In genomic region chr11:75639752-75640151, GRCh38 we compare ENCODE assay signal across 8 cellular contexts. TPM values are rescaled to one million over a fixed set of nuclear protein-coding genes. Genes with fewer than 3 reads are reported as not detected.
DNase-seq lines count a peak whose midpoint lies in the region; FAIRE-seq and TF ChIP-seq lines count a peak whose summit lies in the region.

No MANE protein-coding gene starts in this region.

- H3K4me3 ChIP-seq in dorsolateral prefrontal cortex (peak overlapping the region in 27 of 59 donors; percentile 7 to 39 (median 24)), mesodermal cell (ENCODE audit: extremely low read depth, insufficient read depth, low read length, poor library complexity, severe bottlenecking) (no peak overlapping the region)

- POLR2A ChIA-PET in activated CD4-positive, alpha-beta T cell treated with anti-CD3 and anti-CD28 coated beads, Interleukin-2, amount 10 ng/mL, durations not matched to agents 7 days and 5 days (lab: Charles Lee): no interaction called here

- no peaks in the 10 kb centered on the region for H3K4me1 Mint-ChIP-seq in activated CD4-positive, alpha-beta T cell treated with anti-CD3 and anti-CD28 coated beads, Interleukin-2, amount 10 ng/mL, durations not matched to agents 7 days and 5 days

- TF ChIP-seq CTCF in dorsolateral prefrontal cortex (IDR thresholded peaks at IDR 0.05 in 54 of 56, conservative IDR thresholded peaks at IDR 0.05 in 2 of 56; ENCODE audit: low read depth in 1 of 56, partially characterized antibody in 56 of 56): peak in 5 of 56 donors; percentile 4 to 20 (median 9)

- no peaks in the 10 kb centered on the region for H3K36me3 Mint-ChIP-seq in activated CD4-positive, alpha-beta T cell treated with anti-CD3 and anti-CD28 coated beads, Interleukin-2, amount 10 ng/mL, durations not matched to agents 7 days and 5 days (ENCODE audit: low read depth)

- H3K27me3 Mint-ChIP-seq in activated CD4-positive, alpha-beta T cell treated with anti-CD3 and anti-CD28 coated beads, Interleukin-2, amount 10 ng/mL, durations not matched to agents 7 days and 5 days: peaks cover 44% of the 10 kb centered on the region

- DNase-seq in HT-29 (ENCODE audit: low spot score) (peak; percentile 7), NCI-H82 (lab: John Stamatoyannopoulos, UW) (peak; percentile 91), dorsolateral prefrontal cortex (peak; percentile 68 to 96 (median 90)), OCI-M2 (lab: John Stamatoyannopoulos, UW; ENCODE audit: unreplicated experiment) (no peak), GM12892 (ENCODE audit: insufficient read length) (no peak)
- no peak for DNase-seq in activated CD4-positive, alpha-beta T cell treated with anti-CD3 and anti-CD28 coated beads, Interleukin-2, amount 10 ng/mL, durations not matched to agents 7 days and 5 days
- DNase-seq in activated naive CD4-positive, alpha-beta T cell (lab: John Stamatoyannopoulos, UW): no peak

- CTCF ChIA-PET in activated CD4-positive, alpha-beta T cell treated with anti-CD3 and anti-CD28 coated beads, Interleukin-2, amount 10 ng/mL, durations not matched to agents 7 days and 5 days (lab: Charles Lee): no interaction called here

- H3K9me3 Mint-ChIP-seq in activated CD4-positive, alpha-beta T cell treated with anti-CD3 and anti-CD28 coated beads, Interleukin-2, amount 10 ng/mL, durations not matched to agents 7 days and 5 days: no peaks in the 10 kb centered on the region

- 58 to 70% methylated on average over 2 of the region's 4 CpGs for WGBS in mesodermal cell (ENCODE audit: insufficient coverage in 2 of 2), 2 experiments

- intact Hi-C loops in dorsolateral prefrontal cortex (cut with DNase I): loop anchor here in 1 of 2 donors (5.0 kb wide), 1 partner anchor 37 kb away; no protein-coding TSS in a partner anchor

- peak overlapping the region in 11 of 59 donors; percentile 5 to 59 (median 39) for H3K27ac ChIP-seq in dorsolateral prefrontal cortex
- peak overlapping the region; percentile 54 for H3K27ac ChIP-seq in mesodermal cell (ENCODE audit: low read depth, low read length, severe bottlenecking)

- H3K27me3 ChIP-seq in dorsolateral prefrontal cortex: no peaks in the 10 kb centered on the region

- H3K27ac Mint-ChIP-seq in activated CD4-positive, alpha-beta T cell treated with anti-CD3 and anti-CD28 coated beads, Interleukin-2, amount 10 ng/mL, durations not matched to agents 7 days and 5 days: no peak overlapping the region

- no peak overlapping the region for H3K4me3 Mint-ChIP-seq in activated CD4-positive, alpha-beta T cell treated with anti-CD3 and anti-CD28 coated beads, Interleukin-2, amount 10 ng/mL, durations not matched to agents 7 days and 5 days

- H3K4me1 ChIP-seq in mesodermal cell (ENCODE audit: control insufficient read depth, insufficient read depth, low read length, poor library complexity, severe bottlenecking): peaks cover 13% of the 10 kb centered on the region

- no peak for FAIRE-seq in GM12892 (lab: Jason Lieb, UNC)

- TF ChIP-seq POLR2A in GM12892 (IDR thresholded peaks at IDR 0.05; ENCODE audit: low read depth, low read length): no peak

- no peaks in the 10 kb centered on the region for H3K36me3 ChIP-seq in mesodermal cell (ENCODE audit: control insufficient read depth, insufficient read depth, low read length)

- no peaks in the 10 kb centered on the region for H3K9me3 ChIP-seq in mesodermal cell (ENCODE audit: control insufficient read depth, low read length)

RNA-seq across cellular contexts. Expression of gene MAP6, which starts 29.1 kb away (rescaled TPM):
- not detected in 2 replicates for total RNA-seq in HT-29 (2014; rRNA removed; shearing (Covaris generic))
- 100 to 1,000 TPM in 77 of 120 experiments, 10 to 100 TPM in 43; 43.4 to 139 (median 106) TPM for total RNA-seq in dorsolateral prefrontal cortex
- 4.9 TPM for polyA plus RNA-seq in mesodermal cell (2013, experiment 1 of 2)
- polyA plus RNA-seq in mesodermal cell (2013, experiment 2 of 2): 3.4 TPM
- under 1 TPM; 0.25 TPM for total RNA-seq in activated CD4-positive, alpha-beta T cell treated with anti-CD3 and anti-CD28 coated beads, Interleukin-2, amount 10 ng/mL, durations not matched to agents 7 days and 5 days
- 0.17 TPM for polyA plus RNA-seq in GM12892 (2012; ENCODE audit: missing spikeins)

Comparison
In these comparisons a context has a peak if more than half of its experiments do, and no peak if none do; other contexts are left out.
1. DNase-seq: peak in HT-29 (single experiment), NCI-H82 (single experiment) and dorsolateral prefrontal cortex (10 of 10); none in OCI-M2 (single experiment), activated CD4-positive, alpha-beta T cell treated with anti-CD3 and anti-CD28 coated beads, Interleukin-2, amount 10 ng/mL, durations not matched to agents 7 days and 5 days (single experiment), activated naive CD4-positive, alpha-beta T cell (0 of 4) and GM12892 (single experiment).
2. RNA of gene MAP6, which starts 29.1 kb away (total RNA-seq): 43.4 to 139 TPM in dorsolateral prefrontal cortex; 0.25 TPM in activated CD4-positive, alpha-beta T cell treated with anti-CD3 and anti-CD28 coated beads, Interleukin-2, amount 10 ng/mL, durations not matched to agents 7 days and 5 days and not detected in HT-29; every median in the first group is over 10 times any median in the second.